ENCODE assay signal across 20 cellular contexts in genomic region chr7:125485223-125485622, GRCh38.
DNase-seq lines count a peak whose midpoint lies in the region; ATAC-seq, FAIRE-seq and TF ChIP-seq lines count a peak whose summit lies in the region.
"Had no signal": no experiment of that assay in that cellular context is flagged by ENCODE, and none has a peak within 500 bp of the region (broad histone marks: within the 10 kb centered on the region; RNA-seq: fewer than 3 reads in every experiment).

No MANE protein-coding gene starts in this region.

- no peak for ATAC-seq in WTC11
- ATAC-seq: GM23338, HCT116 had no signal

- no peak for DNase-seq in RCC 7860 (ENCODE audit: low spot score)
- DNase-seq in WTC11 (ENCODE audit: low spot score), result no peak
- DNase-seq in kidney, result no peak
- no peak for DNase-seq in NCI-H69 (lab: John Stamatoyannopoulos, UW)
- DNase-seq in NCI-H526 (lab: John Stamatoyannopoulos, UW), result no peak
- no peak for DNase-seq in NCI-H446 treated with DMSO at 0.1 percent for 48 hours (lab: John Stamatoyannopoulos, UW)
- DNase-seq: 8988T; C1 segment of cervical spinal cord; Calu3; CD4-positive, alpha-beta memory T cell; COR-L47; DMS53; DMS79 treated with DMSO at 0.1 percent for 48 hours; GF-D8; H9 had no signal

- intact Hi-C loops in kidney (cut with DNase I), result no loop called here

- H3K4me3 Mint-ChIP-seq in WTC11, result no peak overlapping the region
- H3K4me3 Mint-ChIP-seq: CD4-positive, alpha-beta memory T cell; GM23338; H9 had no signal

- FAIRE-seq in RCC 7860 (lab: Jason Lieb, UNC) (peak; percentile 33), kidney (lab: Jason Lieb, UNC) (peak; percentile 39)
- FAIRE-seq: GM12891, GM18507 had no signal

- CTCF ChIA-PET in WTC11 (lab: Charles Lee), result no interaction called here

- no peak overlapping the region for H3K4me3 ChIP-seq in kidney (ENCODE audit: low read length in 2 of 2)
- H3K4me3 ChIP-seq: GM23338 had no signal

- H3K27ac Mint-ChIP-seq in WTC11, result no peak overlapping the region
- H3K27ac Mint-ChIP-seq: CD4-positive, alpha-beta memory T cell; GM23338; H9 had no signal

- no peak for TF ChIP-seq CTCF in 22Rv1 (IDR thresholded peaks at IDR 0.05)
- no peak for TF ChIP-seq CTCF in WTC11 (IDR thresholded peaks at IDR 0.05)
- TF ChIP-seq CTCF in kidney (IDR thresholded peaks at IDR 0.05; ENCODE audit: borderline replicate concordance, extremely low read depth, insufficient read depth), result no peak

- H3K9ac ChIP-seq in kidney (ENCODE audit: low read length in 2 of 2), result no peak overlapping the region

- no peaks in the 10 kb centered on the region for H3K9me3 Mint-ChIP-seq in WTC11
- H3K9me3 Mint-ChIP-seq: GM23338, H9 had no signal

- H3K9me3 ChIP-seq in kidney (ENCODE audit: control insufficient read depth in 1 of 2, low read length in 2 of 2), result no peaks in the 10 kb centered on the region

- no peaks in the 10 kb centered on the region for H3K27me3 Mint-ChIP-seq in WTC11 (ENCODE audit: low read depth)
- H3K27me3 Mint-ChIP-seq: CD4-positive, alpha-beta memory T cell had no signal

- no peaks in the 10 kb centered on the region for H3K36me3 ChIP-seq in kidney (ENCODE audit: control insufficient read depth in 1 of 2, insufficient read depth in 2 of 2, low read length in 2 of 2)

- H3K27ac ChIP-seq in 22Rv1 (peak overlapping the region; percentile 87), kidney (ENCODE audit: low read depth in 2 of 2, low read length in 2 of 2) (no peak overlapping the region)

- H3K4me1 ChIP-seq in kidney (ENCODE audit: control insufficient read depth in 1 of 2, insufficient read depth in 1 of 2, low read depth in 1 of 2, low read length in 2 of 2), result no peaks in the 10 kb centered on the region

- peaks cover 3% of the 10 kb centered on the region; the same call in 1 of the 2 replicates for H3K4me1 Mint-ChIP-seq in WTC11
- H3K4me1 Mint-ChIP-seq: GM23338, H9 had no signal

- no peaks in the 10 kb centered on the region for H3K36me3 Mint-ChIP-seq in WTC11
- H3K36me3 Mint-ChIP-seq: CD4-positive, alpha-beta memory T cell had no signal

- POLR2A ChIA-PET in WTC11 (lab: Charles Lee), result no interaction called here

TF ChIP-seq in WTC11, 78 proteins besides CTCF, POLR2A, EP300 and RAD21:
- TF ChIP-seq GRHL2 (CRISPR knock-in tag; IDR thresholded peaks at IDR 0.05; ENCODE audit: insufficient replicate concordance, severe bottlenecking) (no peak), GABPB1 (CRISPR knock-in tag; IDR thresholded peaks at IDR 0.05) (no peak), ZNF219 (CRISPR knock-in tag; IDR thresholded peaks at IDR 0.05; ENCODE audit: borderline replicate concordance) (no peak), MLX (CRISPR knock-in tag; IDR thresholded peaks at IDR 0.05) (no peak), HMGA2 (CRISPR knock-in tag; IDR thresholded peaks at IDR 0.05) (peak; percentile 61; the same call in 1 of the 2 replicates)
